ENCODE assay signal across 14 cellular contexts in the genomic region with DNA sequence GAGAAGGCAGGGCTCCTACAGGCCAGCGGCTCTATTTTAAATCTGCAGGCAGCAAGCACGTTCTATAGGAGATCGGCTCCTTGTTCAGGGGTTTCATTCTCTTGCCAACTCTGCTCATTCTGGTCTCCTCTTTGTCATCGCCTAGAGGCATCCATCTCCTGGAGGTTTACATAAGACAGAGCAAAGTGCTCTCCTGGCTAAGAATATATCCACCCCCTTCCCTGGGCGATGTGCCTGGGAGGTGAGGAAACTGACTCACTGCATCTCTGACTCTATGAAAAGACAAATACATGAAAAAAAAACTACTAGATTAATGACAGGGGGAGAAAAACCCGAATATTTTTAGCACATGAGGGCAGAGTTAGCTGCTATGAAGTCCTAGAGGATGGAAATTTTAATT.
DNase-seq lines count a peak whose midpoint lies in the region; ATAC-seq and TF ChIP-seq lines count a peak whose summit lies in the region.
"Had no signal": no experiment of that assay in that cellular context is flagged by ENCODE, and none has a peak within 500 bp of the region (broad histone marks: within the 10 kb centered on the region; RNA-seq: fewer than 3 reads in every experiment).

No MANE protein-coding gene starts in this region.

- intact Hi-C loops in right cardiac atrium (cut with DNase I): no loop called here
- intact Hi-C loops in ascending aorta (cut with DNase I): no loop called here
- intact Hi-C loops in heart right ventricle (cut with DNase I): no loop called here

- DNase-seq in cardiac muscle cell (ENCODE audit: low read depth in 1 of 2, low spot score in 1 of 2) (peak; percentile 36 to 61), right cardiac atrium (no peak), ascending aorta (ENCODE audit: low spot score in 2 of 2) (peak; percentile 23 to 76), heart right ventricle (no peak), NCI-H748 (lab: John Stamatoyannopoulos, UW; ENCODE audit: unreplicated experiment) (no peak)
- no peak for DNase-seq in activated CD8-positive, alpha-beta memory T cell treated with anti-CD3 and anti-CD28 coated beads, Interleukin-2, amount 50 U/mL, for 4 hours
- DNase-seq in activated CD4-positive, alpha-beta T cell treated with anti-CD3 and anti-CD28 coated beads, Interleukin-2, amount 50 U/mL, for 1 hour: no peak
- DNase-seq: activated CD4-positive, alpha-beta T cell treated with anti-CD3 and anti-CD28 coated beads for 48 hours; activated gamma-delta T cell treated with Interleukin-2 at 50 U/mL for 16 hours; effector memory CD8-positive, alpha-beta T cell; NCI-H2171; SIG-M5 had no signal

- H3K27me3 ChIP-seq in cardiac muscle cell (no peaks in the 10 kb centered on the region), right cardiac atrium (ENCODE audit: control insufficient read depth, insufficient read depth) (no peaks in the 10 kb centered on the region), ascending aorta (no peaks in the 10 kb centered on the region), heart right ventricle (no peaks in the 10 kb centered on the region)

- H3K4me3 ChIP-seq in cardiac muscle cell (no peak overlapping the region), right cardiac atrium (ENCODE audit: low read length) (no peak overlapping the region), ascending aorta (no peak overlapping the region), heart right ventricle (no peak overlapping the region)

- H3K9me3 ChIP-seq in cardiac muscle cell (ENCODE audit: low read depth): no peaks in the 10 kb centered on the region
- H3K9me3 ChIP-seq in right cardiac atrium (ENCODE audit: control insufficient read depth, low read length): no peaks in the 10 kb centered on the region
- peaks cover 0 to 3% of the 10 kb centered on the region in 2 donors for H3K9me3 ChIP-seq in ascending aorta
- H3K9me3 ChIP-seq in heart right ventricle: peaks cover 0 to 16% (median 0%) of the 10 kb centered on the region in 11 donors

- H3K27ac ChIP-seq in cardiac muscle cell (peak overlapping the region; percentile 50), right cardiac atrium (ENCODE audit: low read length) (no peak overlapping the region), ascending aorta (peak overlapping the region in 1 of 2 donors; percentile 25), heart right ventricle (no peak overlapping the region)
- H3K27ac ChIP-seq: KMS-11 had no signal

- peaks cover 13% of the 10 kb centered on the region for H3K4me1 ChIP-seq in cardiac muscle cell (ENCODE audit: low read depth)
- H3K4me1 ChIP-seq in right cardiac atrium (ENCODE audit: control insufficient read depth, insufficient read depth, low read length): no peaks in the 10 kb centered on the region
- H3K4me1 ChIP-seq in ascending aorta: peaks cover 0 to 6% of the 10 kb centered on the region in 2 donors
- H3K4me1 ChIP-seq in heart right ventricle: peaks cover 0 to 9% (median 0%) of the 10 kb centered on the region in 9 donors

- no peak for TF ChIP-seq CTCF in cardiac muscle cell (IDR thresholded peaks at IDR 0.05; ENCODE audit: low read depth, low read length)
- no peak for TF ChIP-seq CTCF in ascending aorta (IDR thresholded peaks at IDR 0.05)
- TF ChIP-seq CTCF in heart right ventricle (IDR thresholded peaks at IDR 0.05): no peak

- no peak for ATAC-seq in right cardiac atrium
- peak in 6 of 8 donors; percentile 14 to 87 (median 62) for ATAC-seq in heart right ventricle
- ATAC-seq in HG02623 (IDR thresholded peaks at IDR 0.05; ENCODE audit: unreplicated experiment): no peak
- ATAC-seq: effector memory CD8-positive, alpha-beta T cell had no signal

- 31% methylated on average over 6 of the region's 6 CpGs for WGBS in right cardiac atrium
- WGBS in heart right ventricle, 2 donors: 18 to 25% methylated on average over 6 of the region's 6 CpGs

- H3K36me3 ChIP-seq in cardiac muscle cell (no peaks in the 10 kb centered on the region), ascending aorta (no peaks in the 10 kb centered on the region), heart right ventricle (no peaks in the 10 kb centered on the region)

Comparison
In these comparisons a context has a peak if more than half of its experiments do, and no peak if none do; other contexts are left out.
1. DNase-seq: peak in cardiac muscle cell (2 of 2) and ascending aorta (2 of 2); none in right cardiac atrium (0 of 3), heart right ventricle (0 of 2), activated CD8-positive, alpha-beta memory T cell treated with anti-CD3 and anti-CD28 coated beads, Interleukin-2, amount 50 U/mL, for 4 hours (single experiment), NCI-H748 (single experiment) and activated CD4-positive, alpha-beta T cell treated with anti-CD3 and anti-CD28 coated beads, Interleukin-2, amount 50 U/mL, for 1 hour (single experiment).
2. ATAC-seq: peak in heart right ventricle (6 of 8); none in right cardiac atrium (0 of 2) and HG02623 (single experiment).